ENCODE assay signal across 8 cellular contexts in genomic region chr10:18104223-18104872, GRCh38. TPM values are rescaled to one million over a fixed set of nuclear protein-coding genes. Genes with fewer than 3 reads are reported as not detected.
DNase-seq lines count a peak whose midpoint lies in the region; ATAC-seq and TF ChIP-seq lines count a peak whose summit lies in the region.

No MANE protein-coding gene starts in this region.

- DNase-seq in COLO668 (lab: John Stamatoyannopoulos, UW; ENCODE audit: unreplicated experiment) (peak; percentile 22), HCEC 1CT (peak; percentile 45), RWPE2 (ENCODE audit: low spot score) (no peak), body of pancreas (peak; percentile 60 to 76 (median 66)), iris pigment epithelial cell (ENCODE audit: low read depth) (peak; percentile 38), islet precursor cell (no peak)
- peak; percentile 26 for DNase-seq in stimulated activated CD4-positive, alpha-beta T cell treated with anti-CD3 and anti-CD28 coated beads, Interleukin-1b, Interleukin-23, amount 100 ng/mL, for 48 hours

- WGBS in body of pancreas, 2 donors = 52 to 54% methylated on average over 10 of the region's 10 CpGs

- no peaks in the 10 kb centered on the region for H3K4me1 ChIP-seq in RWPE2 (ENCODE audit: insufficient read depth, poor library complexity, severe bottlenecking)
- H3K4me1 ChIP-seq in body of pancreas = no peaks in the 10 kb centered on the region

- no peak for TF ChIP-seq POLR2A in body of pancreas (IDR thresholded peaks at IDR 0.05)

- TF ChIP-seq CTCF in RWPE2 (IDR thresholded peaks at IDR 0.05; ENCODE audit: poor library complexity, severe bottlenecking) = peak; percentile 76
- TF ChIP-seq CTCF in body of pancreas (IDR thresholded peaks at IDR 0.05) = peak; percentile 62 to 71 (median 64)

- H3K9me3 ChIP-seq in RWPE2 (ENCODE audit: severe bottlenecking) (no peaks in the 10 kb centered on the region), body of pancreas (no peaks in the 10 kb centered on the region)

- H3K27ac ChIP-seq in RWPE2 (ENCODE audit: poor library complexity, severe bottlenecking) = no peak overlapping the region
- no peak overlapping the region for H3K27ac ChIP-seq in body of pancreas

- intact Hi-C loops in body of pancreas (cut with DNase I) = no loop called here

- ATAC-seq in RWPE2 (ENCODE audit: low read depth) (peak; percentile 35; the same call in 1 of the 3 replicates), body of pancreas (peak; percentile 24), HG03342 (IDR thresholded peaks at IDR 0.05; ENCODE audit: unreplicated experiment) (no peak)

- H3K36me3 ChIP-seq in RWPE2 (ENCODE audit: low read depth) = no peaks in the 10 kb centered on the region
- no peaks in the 10 kb centered on the region for H3K36me3 ChIP-seq in body of pancreas (replicated peaks in 1 of 2; ENCODE audit: insufficient read depth in 1 of 2, low read depth in 2 of 2)

- H3K4me3 ChIP-seq in RWPE2 (ENCODE audit: severe bottlenecking) (no peak overlapping the region), body of pancreas (no peak overlapping the region)

- H3K27me3 ChIP-seq in RWPE2 (ENCODE audit: insufficient read depth, poor library complexity, severe bottlenecking) (peaks cover 4% of the 10 kb centered on the region), body of pancreas (no peaks in the 10 kb centered on the region)

RNA-seq across cellular contexts. Expression of gene CACNB2, which starts 35.9 kb away (rescaled TPM):
- total RNA-seq in body of pancreas = 10 to 100 TPM; 12.5 to 12.7 TPM

Comparison
In these comparisons a context has a peak if more than half of its experiments do, and no peak if none do; other contexts are left out.
1. DNase-seq: peak in COLO668 (single experiment), HCEC 1CT (single experiment), body of pancreas (4 of 4), iris pigment epithelial cell (single experiment) and stimulated activated CD4-positive, alpha-beta T cell treated with anti-CD3 and anti-CD28 coated beads, Interleukin-1b, Interleukin-23, amount 100 ng/mL, for 48 hours (single experiment); none in RWPE2 (single experiment) and islet precursor cell (single experiment).